Comparison of ENCODE assay signal across 22 cellular contexts in genomic region chr13:71770710-71771109, GRCh38.
DNase-seq lines count a peak whose midpoint lies in the region; ATAC-seq and TF ChIP-seq lines count a peak whose summit lies in the region.
"Had no signal": no experiment of that assay in that cellular context is flagged by ENCODE, and none has a peak within 500 bp of the region (broad histone marks: within the 10 kb centered on the region; RNA-seq: fewer than 3 reads in every experiment).

No MANE protein-coding gene starts in this region.

- intact Hi-C loops in body of pancreas (cut with DNase I), result no loop called here

- H3K4me3 ChIP-seq in body of pancreas (no peak overlapping the region), kidney epithelial cell (ENCODE audit: low read depth, low read length) (no peak overlapping the region), neural progenitor cell (no peak overlapping the region)
- H3K4me3 ChIP-seq: HAP-1, K562 had no signal

- H3K27me3 ChIP-seq in body of pancreas, result no peaks in the 10 kb centered on the region
- no peaks in the 10 kb centered on the region for H3K27me3 ChIP-seq in kidney epithelial cell (ENCODE audit: control insufficient read depth, insufficient read depth, low read length)
- no peaks in the 10 kb centered on the region for H3K27me3 ChIP-seq in neural progenitor cell
- H3K27me3 ChIP-seq: BE2C had no signal

- H3K27ac ChIP-seq in body of pancreas (peak overlapping the region in 2 of 4 donors; percentile 37 to 50), neural progenitor cell (peak overlapping the region; percentile 24)
- H3K27ac ChIP-seq: 22Rv1 had no signal

- H3K36me3 ChIP-seq in body of pancreas (replicated peaks in 1 of 2; ENCODE audit: insufficient read depth in 1 of 2, low read depth in 2 of 2) (no peaks in the 10 kb centered on the region), kidney epithelial cell (ENCODE audit: control insufficient read depth, insufficient read depth, low read length) (no peaks in the 10 kb centered on the region), neural progenitor cell (no peaks in the 10 kb centered on the region)
- H3K36me3 ChIP-seq: BE2C, HAP-1 had no signal

- no peak overlapping the region for H3K4me2 ChIP-seq in neural progenitor cell

- no peaks in the 10 kb centered on the region for H3K9me3 ChIP-seq in body of pancreas
- no peaks in the 10 kb centered on the region for H3K9me3 ChIP-seq in neural progenitor cell (ENCODE audit: low read depth)
- H3K9me3 ChIP-seq: BE2C, HAP-1 had no signal

- CTCF ChIA-PET in activated CD8-positive, alpha-beta memory T cell treated with anti-CD3 and anti-CD28 coated beads, Interleukin-2, amount 10 ng/mL, durations not matched to agents 7 days and 5 days (lab: Charles Lee), result no interaction called here

- DNase-seq in ELR (ENCODE audit: low read depth), result peak; percentile 34
- DNase-seq in body of pancreas, result no peak
- DNase-seq in kidney epithelial cell (ENCODE audit: low read depth), result peak; percentile 19
- DNase-seq in neural progenitor cell (ENCODE audit: low spot score), result no peak
- no peak for DNase-seq in activated CD8-positive, alpha-beta memory T cell treated with anti-CD3 and anti-CD28 coated beads, Interleukin-2, amount 10 ng/mL, durations not matched to agents 7 days and 5 days
- DNase-seq in natural killer cell treated with Interleukin-12 subunit alpha and Interleukin-12 subunit beta and Interleukin-15 and Interleukin-18, amount 100 ng/mL, for 72 hours (ENCODE audit: low spot score), result no peak
- no peak for DNase-seq in T-helper 1 cell
- no peak for DNase-seq in AG08396 (ENCODE audit: low spot score)
- DNase-seq: BE2C, GOT3, Kasumi-1, NCI-H1092 treated with DMSO at 0.1 percent for 48 hours, NCI-H1436, NCI-H187, NCI-H2081 treated with DMSO at 0.1 percent for 48 hours, NCI-H2171, NCI-H226, NCI-H510A, SIG-M5 had no signal

- no peak overlapping the region for H3K9ac ChIP-seq in neural progenitor cell

- no peak overlapping the region for H3K27ac Mint-ChIP-seq in neural progenitor cell
- no peak overlapping the region for H3K27ac Mint-ChIP-seq in activated CD8-positive, alpha-beta memory T cell treated with anti-CD3 and anti-CD28 coated beads, Interleukin-2, amount 10 ng/mL, durations not matched to agents 7 days and 5 days
- H3K27ac Mint-ChIP-seq in natural killer cell treated with Interleukin-12 subunit alpha and Interleukin-12 subunit beta and Interleukin-15 and Interleukin-18, amount 100 ng/mL, for 72 hours, result no peak overlapping the region

- H3K27me3 Mint-ChIP-seq in neural progenitor cell (ENCODE audit: insufficient read depth, low read depth), result peaks cover 2% of the 10 kb centered on the region
- no peaks in the 10 kb centered on the region for H3K27me3 Mint-ChIP-seq in activated CD8-positive, alpha-beta memory T cell treated with anti-CD3 and anti-CD28 coated beads, Interleukin-2, amount 10 ng/mL, durations not matched to agents 7 days and 5 days
- H3K27me3 Mint-ChIP-seq in natural killer cell treated with Interleukin-12 subunit alpha and Interleukin-12 subunit beta and Interleukin-15 and Interleukin-18, amount 100 ng/mL, for 72 hours, result no peaks in the 10 kb centered on the region

- H3K79me2 ChIP-seq in neural progenitor cell (ENCODE audit: low read depth), result no peaks in the 10 kb centered on the region

- TF ChIP-seq CTCF in body of pancreas (IDR thresholded peaks at IDR 0.05), result no peak
- no peak for TF ChIP-seq CTCF in kidney epithelial cell (IDR thresholded peaks at IDR 0.05; ENCODE audit: insufficient read depth, low read length, poor library complexity, severe bottlenecking)
- no peak for TF ChIP-seq CTCF in neural progenitor cell (IDR thresholded peaks at IDR 0.05)

- H3K4me1 ChIP-seq in body of pancreas (peaks cover 8% of the 10 kb centered on the region), neural progenitor cell (peaks cover 18% of the 10 kb centered on the region)

- TF ChIP-seq POLR2A in body of pancreas (IDR thresholded peaks at IDR 0.05), result no peak

- H2AFZ ChIP-seq in neural progenitor cell (replicated peaks), result no peak overlapping the region

- ATAC-seq in body of pancreas, result peak; percentile 60
- no peak for ATAC-seq in activated CD8-positive, alpha-beta memory T cell treated with anti-CD3 and anti-CD28 coated beads, Interleukin-2, amount 10 ng/mL, durations not matched to agents 7 days and 5 days
- ATAC-seq in natural killer cell treated with Interleukin-12 subunit alpha and Interleukin-12 subunit beta and Interleukin-15 and Interleukin-18, amount 100 ng/mL, for 72 hours, result no peak
- ATAC-seq: K562 had no signal

- H3K4me3 Mint-ChIP-seq in neural progenitor cell, result no peak overlapping the region
- H3K4me3 Mint-ChIP-seq in activated CD8-positive, alpha-beta memory T cell treated with anti-CD3 and anti-CD28 coated beads, Interleukin-2, amount 10 ng/mL, durations not matched to agents 7 days and 5 days, result no peak overlapping the region
- no peak overlapping the region for H3K4me3 Mint-ChIP-seq in natural killer cell treated with Interleukin-12 subunit alpha and Interleukin-12 subunit beta and Interleukin-15 and Interleukin-18, amount 100 ng/mL, for 72 hours

- no peaks in the 10 kb centered on the region for H3F3A ChIP-seq in neural progenitor cell (ENCODE audit: low read depth)

- peaks cover 2% of the 10 kb centered on the region for H3K36me3 Mint-ChIP-seq in neural progenitor cell
- H3K36me3 Mint-ChIP-seq in activated CD8-positive, alpha-beta memory T cell treated with anti-CD3 and anti-CD28 coated beads, Interleukin-2, amount 10 ng/mL, durations not matched to agents 7 days and 5 days, result no peaks in the 10 kb centered on the region
- H3K36me3 Mint-ChIP-seq in natural killer cell treated with Interleukin-12 subunit alpha and Interleukin-12 subunit beta and Interleukin-15 and Interleukin-18, amount 100 ng/mL, for 72 hours, result no peaks in the 10 kb centered on the region

- no peaks in the 10 kb centered on the region for H3K9me3 Mint-ChIP-seq in neural progenitor cell
- H3K9me3 Mint-ChIP-seq in activated CD8-positive, alpha-beta memory T cell treated with anti-CD3 and anti-CD28 coated beads, Interleukin-2, amount 10 ng/mL, durations not matched to agents 7 days and 5 days (ENCODE audit: low read depth), result no peaks in the 10 kb centered on the region
- peaks cover 2% of the 10 kb centered on the region for H3K9me3 Mint-ChIP-seq in natural killer cell treated with Interleukin-12 subunit alpha and Interleukin-12 subunit beta and Interleukin-15 and Interleukin-18, amount 100 ng/mL, for 72 hours

- no peaks in the 10 kb centered on the region for H4K20me1 ChIP-seq in neural progenitor cell (ENCODE audit: low read depth)

- peaks cover 29% of the 10 kb centered on the region for H3K4me1 Mint-ChIP-seq in neural progenitor cell
- H3K4me1 Mint-ChIP-seq in activated CD8-positive, alpha-beta memory T cell treated with anti-CD3 and anti-CD28 coated beads, Interleukin-2, amount 10 ng/mL, durations not matched to agents 7 days and 5 days, result no peaks in the 10 kb centered on the region
- H3K4me1 Mint-ChIP-seq in natural killer cell treated with Interleukin-12 subunit alpha and Interleukin-12 subunit beta and Interleukin-15 and Interleukin-18, amount 100 ng/mL, for 72 hours (ENCODE audit: low read depth in 2 of 2), result no peaks in the 10 kb centered on the region

Comparison
In these comparisons a context has a peak if more than half of its experiments do, and no peak if none do; other contexts are left out.
1. DNase-seq: peak in ELR (single experiment) and kidney epithelial cell (single experiment); none in body of pancreas (0 of 4), neural progenitor cell (single experiment), activated CD8-positive, alpha-beta memory T cell treated with anti-CD3 and anti-CD28 coated beads, Interleukin-2, amount 10 ng/mL, durations not matched to agents 7 days and 5 days (single experiment), natural killer cell treated with Interleukin-12 subunit alpha and Interleukin-12 subunit beta and Interleukin-15 and Interleukin-18, amount 100 ng/mL, for 72 hours (single experiment), T-helper 1 cell (0 of 5) and AG08396 (single experiment).